Comparison of ENCODE assay signal across 23 cellular contexts in genomic region chr1:171107257-171107940, GRCh38. TPM values are rescaled to one million over a fixed set of nuclear protein-coding genes. Genes with fewer than 3 reads are reported as not detected.
DNase-seq lines count a peak whose midpoint lies in the region; ATAC-seq, FAIRE-seq and TF ChIP-seq lines count a peak whose summit lies in the region.
"Had no signal": no experiment of that assay in that cellular context is flagged by ENCODE, and none has a peak within 500 bp of the region (broad histone marks: within the 10 kb centered on the region; RNA-seq: fewer than 3 reads in every experiment).

No MANE protein-coding gene starts in this region.

- H3K9me3 ChIP-seq in right lobe of liver, result no peaks in the 10 kb centered on the region
- H3K9me3 ChIP-seq: colonic mucosa, esophagus muscularis mucosa had no signal

- TF ChIP-seq POLR2A in right lobe of liver (IDR thresholded peaks at IDR 0.05), result no peak

- FAIRE-seq in D721Med (lab: Jason Lieb, UNC), result peak; percentile 11
- FAIRE-seq: G401.6 had no signal

- H3K4me1 ChIP-seq in right lobe of liver, result peaks cover 0 to 10% (median 3%) of the 10 kb centered on the region in 4 donors
- H3K4me1 ChIP-seq: colonic mucosa had no signal

- 27% methylated on average over 3 of the region's 3 CpGs for WGBS in right lobe of liver (ENCODE audit: insufficient coverage, low coverage, low lambda C conversion rate, missing lambda C conversion rate)

- no peak overlapping the region for H3K27ac ChIP-seq in right lobe of liver
- H3K27ac ChIP-seq: colonic mucosa had no signal

- peaks cover 0 to 83% (median 41%) of the 10 kb centered on the region in 4 donors for H3K36me3 ChIP-seq in right lobe of liver
- H3K36me3 ChIP-seq: colonic mucosa, esophagus muscularis mucosa had no signal

- DNase-seq in D721Med (ENCODE audit: insufficient read length, low spot score), result no peak
- no peak for DNase-seq in LNCaP clone FGC (ENCODE audit: low read depth)
- peak; percentile 59 for DNase-seq in fibroblast of gingiva (ENCODE audit: low read depth)
- DNase-seq in right lobe of liver, result no peak
- DNase-seq in GM20000 (ENCODE audit: low spot score), result no peak
- no peak for DNase-seq in epidermal melanocyte (ENCODE audit: insufficient read length, low spot score)
- DNase-seq in superior temporal gyrus (ENCODE audit: extremely low spot score), result no peak
- DNase-seq in kidney tubule cell (ENCODE audit: low spot score), result no peak
- DNase-seq: activated T-cell treated with anti-CD3 and anti-CD28 coated beads, Interleukin-2, amount 50 U/mL, for 1 hour; CD4-positive, alpha-beta T cell; colonic mucosa; DMS 273 treated with DMSO at 0.1 percent for 48 hours; effector memory CD4-positive, alpha-beta T cell; MM.1S; NCI-H1436; NCI-H2171 treated with DMSO at 0.1 percent for 48 hours; NCI-H524; posterior cingulate gyrus; stimulated activated naive CD8-positive, alpha-beta T cell treated with anti-CD3 and anti-CD28 coated beads, Interleukin-15, amount 100 ng/mL, for 72 hours; trophoblast cell had no signal

- ATAC-seq in right lobe of liver, result peak in 3 of 4 donors; percentile 33 to 74 (median 60)
- ATAC-seq: left lobe of liver; stimulated activated naive CD8-positive, alpha-beta T cell treated with anti-CD3 and anti-CD28 coated beads, Interleukin-15, amount 100 ng/mL, for 72 hours had no signal

- intact Hi-C loops in right lobe of liver (cut with DNase I), result no loop called here

- H3K27me3 ChIP-seq in right lobe of liver, result no peaks in the 10 kb centered on the region
- H3K27me3 ChIP-seq: colonic mucosa, esophagus muscularis mucosa had no signal

- TF ChIP-seq CTCF in D721Med (IDR thresholded peaks at IDR 0.05; ENCODE audit: insufficient read depth, missing control alignments), result peak; percentile 35
- TF ChIP-seq CTCF in LNCaP clone FGC (IDR thresholded peaks at IDR 0.05; ENCODE audit: control insufficient read depth, extremely low read depth, insufficient read depth), result peak; percentile 22; the same call in 1 of the 2 replicates
- peak in 1 of 4 donors; percentile 11 for TF ChIP-seq CTCF in right lobe of liver (IDR thresholded peaks at IDR 0.05)
- no peak for TF ChIP-seq CTCF in GM20000 (IDR thresholded peaks at IDR 0.05; ENCODE audit: extremely low read depth, missing control alignments)

- H3K4me3 ChIP-seq in LNCaP clone FGC (ENCODE audit: low read depth, low read length) (no peak overlapping the region), right lobe of liver (no peak overlapping the region)
- H3K4me3 ChIP-seq: colonic mucosa, esophagus muscularis mucosa had no signal

RNA-seq across cellular contexts. Expression of gene FMO3, which starts 16.7 kb away (rescaled TPM):
- total RNA-seq in right lobe of liver, result 100 to 1,000 TPM; 107 to 428 (median 326) TPM
- total RNA-seq: CD4-positive, alpha-beta T cell had no signal
